26 cellular contexts compared by ENCODE assay signal in the genomic region with DNA sequence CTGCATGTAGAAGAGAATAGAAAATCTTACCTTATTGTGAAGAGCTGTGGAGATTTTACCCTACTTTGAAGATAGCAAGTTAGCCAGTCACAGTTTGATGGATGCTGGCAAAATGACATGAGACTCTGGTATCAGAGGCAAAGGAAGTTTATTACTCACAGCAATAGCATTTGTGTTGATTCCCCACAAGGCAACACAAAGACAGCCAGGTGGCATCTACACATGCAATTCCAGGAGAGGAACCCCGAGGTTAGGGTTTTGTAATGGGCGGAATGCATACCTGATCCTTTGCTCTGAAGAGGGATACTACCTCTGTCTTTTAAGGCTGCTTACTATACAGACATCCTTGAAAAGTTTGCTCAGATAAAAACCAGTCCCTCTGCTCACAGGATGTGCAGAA. TPM values are rescaled to one million over a fixed set of nuclear protein-coding genes. Genes with fewer than 3 reads are reported as not detected.
DNase-seq lines count a peak whose midpoint lies in the region; ATAC-seq and TF ChIP-seq lines count a peak whose summit lies in the region.
"Had no signal": no experiment of that assay in that cellular context is flagged by ENCODE, and none has a peak within 500 bp of the region (broad histone marks: within the 10 kb centered on the region; RNA-seq: fewer than 3 reads in every experiment).

No MANE protein-coding gene starts in this region.

- peak; percentile 19 for DNase-seq in ELR (ENCODE audit: low read depth)
- DNase-seq in M059J (ENCODE audit: low read depth): peak; percentile 49
- peak; percentile 33 for DNase-seq in astrocyte of the hippocampus (ENCODE audit: low read depth, low spot score)
- DNase-seq in iris pigment epithelial cell (ENCODE audit: low read depth): peak; percentile 53
- DNase-seq in transverse colon: no peak
- DNase-seq in NCI-H146 (lab: John Stamatoyannopoulos, UW): no peak
- DNase-seq in NCI-H748 treated with DMSO at 0.1 percent for 48 hours (lab: John Stamatoyannopoulos, UW): no peak
- DNase-seq: CD4-positive, CD25-positive, alpha-beta regulatory T cell; DMS153; DND-41; GDM1; H7; NCI-H1092; NCI-H1417 treated with DMSO at 0.1 percent for 48 hours; NCI-H187 treated with DMSO at 0.1 percent for 48 hours; NCI-H2107; NCI-H446; NCI-H524 treated with DMSO at 0.1 percent for 48 hours; NCI-H82; NK-92 treated with Interleukin-12 subunit alpha and Interleukin-12 subunit beta, amount 100 ng/mL, for 24 hours; PC-3 had no signal

- 93% methylated on average over 2 of the region's 2 CpGs; no CpG with 5 or more reads in 1 of the 2 donors for WGBS in transverse colon (ENCODE audit: low coverage in 1 of 2), 2 donors

- ATAC-seq in GM18861 (IDR thresholded peaks at IDR 0.05; ENCODE audit: unreplicated experiment): no peak
- ATAC-seq: PC-3, Right ventricle myocardium inferior had no signal

- no peak for TF ChIP-seq POLR2A in transverse colon (IDR thresholded peaks at IDR 0.05)

- no peak for TF ChIP-seq CTCF in transverse colon (IDR thresholded peaks at IDR 0.05)

- no peak for TF ChIP-seq EP300 in transverse colon (IDR thresholded peaks at IDR 0.05; ENCODE audit: low read depth)

- H3K4me1 ChIP-seq in transverse colon: no peaks in the 10 kb centered on the region
- H3K4me1 ChIP-seq: SJSA1 had no signal

- intact Hi-C loops in transverse colon (cut with DNase I; ENCODE audit: low total_unique reads): no loop called here

- H3K9me3 ChIP-seq in transverse colon: no peaks in the 10 kb centered on the region
- H3K9me3 ChIP-seq: SJSA1 had no signal

- H3K4me3 ChIP-seq in transverse colon: no peak overlapping the region
- H3K4me3 ChIP-seq: SJSA1 had no signal

- H3K27me3 ChIP-seq in transverse colon: no peaks in the 10 kb centered on the region
- H3K27me3 ChIP-seq: SJSA1 had no signal

- no peaks in the 10 kb centered on the region for H3K36me3 ChIP-seq in transverse colon

- in situ Hi-C loops in transverse colon (cut with MboI; ENCODE audit: low pct_ligation_motif_present in 1 of 4, low pct_unique_long_range_greater_than_20kb in 1 of 4, low sequenced_read_pairs in 3 of 4): no loop called here

- no peak overlapping the region for H3K27ac ChIP-seq in transverse colon
- H3K27ac ChIP-seq: KMS-11, SJSA1 had no signal

RNA-seq across cellular contexts. Expression of gene AHR, which starts 59.5 kb away (rescaled TPM):
- total RNA-seq in M059J (2014; rRNA removed; shearing (Covaris generic)): 83.6 and 110 TPM in 2 replicates
- total RNA-seq in transverse colon: 10 to 100 TPM; 18.1 to 54.6 (median 43.7) TPM
- total RNA-seq: A172 had no signal

Comparison
In these comparisons a context has a peak if more than half of its experiments do, and no peak if none do; other contexts are left out.
1. DNase-seq: peak in ELR (single experiment), M059J (single experiment), astrocyte of the hippocampus (single experiment) and iris pigment epithelial cell (single experiment); none in transverse colon (single experiment), NCI-H146 (single experiment) and NCI-H748 treated with DMSO at 0.1 percent for 48 hours (single experiment).